16 cellular contexts compared by ENCODE assay signal in the genomic region with DNA sequence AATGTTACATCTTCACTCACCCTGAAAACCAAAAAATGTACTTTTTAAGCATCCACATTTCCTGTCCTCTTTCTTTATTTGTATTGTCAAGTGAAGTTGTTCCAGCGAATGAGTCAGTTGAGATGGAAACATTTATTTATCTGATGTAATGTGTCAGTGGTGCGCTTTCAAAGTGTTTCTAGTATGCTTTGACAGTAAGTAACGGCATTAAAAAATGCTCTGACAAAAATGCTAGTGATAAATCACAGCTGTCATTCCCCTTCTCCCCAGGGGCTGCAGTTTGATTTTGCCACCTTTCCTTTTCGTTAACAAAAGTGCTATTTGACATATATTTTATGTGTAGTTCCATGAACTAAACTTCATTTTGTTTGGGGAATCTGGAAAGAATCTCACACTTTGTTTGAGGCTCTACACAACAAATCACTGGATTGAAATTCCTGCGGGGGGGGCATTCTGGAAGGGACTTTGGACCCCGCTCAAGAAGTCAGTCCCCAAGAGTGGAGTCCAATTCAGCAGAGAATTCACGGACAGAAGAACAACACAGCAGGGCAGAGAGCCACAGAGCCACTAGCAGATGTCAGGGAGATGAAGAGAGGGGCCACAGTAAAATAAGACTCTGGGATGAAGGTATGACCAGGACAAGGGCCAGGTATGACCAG. TPM values are rescaled to one million over a fixed set of nuclear protein-coding genes. Genes with fewer than 3 reads are reported as not detected.
DNase-seq lines count a peak whose midpoint lies in the region; ATAC-seq and TF ChIP-seq lines count a peak whose summit lies in the region.
"Had no signal": no experiment of that assay in that cellular context is flagged by ENCODE, and none has a peak within 500 bp of the region (broad histone marks: within the 10 kb centered on the region; RNA-seq: fewer than 3 reads in every experiment).

No MANE protein-coding gene starts in this region.

- peak; percentile 55 to 72 for ATAC-seq in left cardiac atrium

- H3K36me3 ChIP-seq in breast epithelium (no peaks in the 10 kb centered on the region), smooth muscle cell (ENCODE audit: low read depth) (no peaks in the 10 kb centered on the region), MM.1S (replicated peaks; ENCODE audit: insufficient read depth, low read length) (no peaks in the 10 kb centered on the region)
- H3K36me3 ChIP-seq: ovary had no signal

- no peaks in the 10 kb centered on the region for H3K4me1 Mint-ChIP-seq in MCF 10A (ENCODE audit: insufficient read depth, unreplicated experiment)
- H3K4me1 Mint-ChIP-seq: activated B cell treated with CpG ODN at 0.5 μM for 24 hours had no signal

- POLR2A ChIA-PET in MCF 10A (lab: Yijun Ruan, JAX): no interaction called here

- intact Hi-C loops in MCF 10A (cut with micrococcal nuclease) (no loop called here), breast epithelium (cut with DNase I; ENCODE audit: low total_unique reads) (no loop called here), left cardiac atrium (cut with DNase I) (no loop called here)

- no peaks in the 10 kb centered on the region; the same call in 1 of the 2 replicates for H3K9me2 ChIP-seq in MM.1S (replicated peaks; ENCODE audit: insufficient read depth, low read length)

- H3F3A ChIP-seq in smooth muscle cell (ENCODE audit: low read depth) (no peaks in the 10 kb centered on the region), MM.1S (ENCODE audit: insufficient read depth, low read length) (no peaks in the 10 kb centered on the region)

- no peaks in the 10 kb centered on the region for H3K27me3 ChIP-seq in breast epithelium
- H3K27me3 ChIP-seq in smooth muscle cell (ENCODE audit: low read depth): no peaks in the 10 kb centered on the region
- no peaks in the 10 kb centered on the region for H3K27me3 ChIP-seq in MM.1S (replicated peaks; ENCODE audit: insufficient read depth, low read length)
- H3K27me3 ChIP-seq: ovary had no signal

- no peaks in the 10 kb centered on the region for H3K9me3 Mint-ChIP-seq in MCF 10A (ENCODE audit: unreplicated experiment)
- H3K9me3 Mint-ChIP-seq: activated B cell treated with CpG ODN at 0.5 μM for 24 hours, type B pancreatic cell had no signal

- H3K4me1 ChIP-seq in breast epithelium (no peaks in the 10 kb centered on the region), smooth muscle cell (ENCODE audit: low read depth) (no peaks in the 10 kb centered on the region), MM.1S (ENCODE audit: low read length) (no peaks in the 10 kb centered on the region)

- H3K4me3 ChIP-seq in breast epithelium (no peak overlapping the region), smooth muscle cell (peak overlapping the region; percentile 23), MM.1S (ENCODE audit: low read length) (no peak overlapping the region)
- H3K4me3 ChIP-seq: ovary had no signal

- H3K9ac ChIP-seq in smooth muscle cell (ENCODE audit: low read depth) (no peak overlapping the region), MM.1S (ENCODE audit: low read length) (no peak overlapping the region)

- H3K4me3 Mint-ChIP-seq in MCF 10A (ENCODE audit: unreplicated experiment): no peak overlapping the region
- H3K4me3 Mint-ChIP-seq: activated B cell treated with CpG ODN at 0.5 μM for 24 hours, type B pancreatic cell had no signal

- CTCF ChIA-PET in MCF 10A (lab: Yijun Ruan, JAX): interaction anchor here (0.9 kb wide), 1 partner anchor 9 kb away, joined by 4 read pairs; no protein-coding TSS in a partner anchor

- 63% methylated on average over 7 of the region's 7 CpGs for WGBS in smooth muscle cell (ENCODE audit: low lambda C conversion rate)

- no peaks in the 10 kb centered on the region for H4K20me1 ChIP-seq in smooth muscle cell (ENCODE audit: low read depth)
- H4K20me1 ChIP-seq in MM.1S (ENCODE audit: insufficient read depth, low read length): no peaks in the 10 kb centered on the region

- no TSS peak for BruUV-seq in MCF 10A (replicated peaks; lab: Mats Ljungman, UMichigan)

- H3K27ac ChIP-seq in breast epithelium (no peak overlapping the region), smooth muscle cell (ENCODE audit: low read depth) (no peak overlapping the region), MM.1S (ENCODE audit: low read length) (no peak overlapping the region)
- H3K27ac ChIP-seq: ovary had no signal

- H3K27me3 Mint-ChIP-seq in MCF 10A (ENCODE audit: insufficient read depth, unreplicated experiment): no peaks in the 10 kb centered on the region

- TF ChIP-seq CTCF in MCF 10A (IDR thresholded peaks at IDR 0.05; ENCODE audit: unreplicated experiment) (no peak), breast epithelium (IDR thresholded peaks at IDR 0.05) (no peak), smooth muscle cell (IDR thresholded peaks at IDR 0.05; ENCODE audit: borderline replicate concordance, insufficient read depth, poor library complexity, severe bottlenecking) (no peak), MM.1S (IDR thresholded peaks at IDR 0.05; ENCODE audit: low read length) (no peak)

- no peak for TF ChIP-seq POLR2A in breast epithelium (IDR thresholded peaks at IDR 0.05)

- H2AFZ ChIP-seq in smooth muscle cell (ENCODE audit: low read depth): no peak overlapping the region
- H2AFZ ChIP-seq in MM.1S (ENCODE audit: low read length): no peak overlapping the region

- no peaks in the 10 kb centered on the region for H3K36me3 Mint-ChIP-seq in MCF 10A (ENCODE audit: insufficient read depth, unreplicated experiment)
- H3K36me3 Mint-ChIP-seq: type B pancreatic cell had no signal

- H3K9me3 ChIP-seq in breast epithelium (no peaks in the 10 kb centered on the region), smooth muscle cell (replicated peaks; ENCODE audit: low read depth) (no peaks in the 10 kb centered on the region), MM.1S (replicated peaks; ENCODE audit: insufficient read depth, low read length) (no peaks in the 10 kb centered on the region)
- H3K9me3 ChIP-seq: ovary had no signal

- no peak overlapping the region for H3K27ac Mint-ChIP-seq in MCF 10A (ENCODE audit: low read depth, unreplicated experiment)
- H3K27ac Mint-ChIP-seq: activated B cell treated with CpG ODN at 0.5 μM for 24 hours, type B pancreatic cell had no signal

- no peaks in the 10 kb centered on the region for H3K79me2 ChIP-seq in smooth muscle cell (ENCODE audit: low read depth)
- H3K79me2 ChIP-seq in MM.1S (ENCODE audit: low read length): no peaks in the 10 kb centered on the region

- no peak overlapping the region for H3K4me2 ChIP-seq in smooth muscle cell
- no peak overlapping the region for H3K4me2 ChIP-seq in MM.1S (ENCODE audit: low read depth, low read length)

- DNase-seq in MCF 10A (ENCODE audit: unreplicated experiment): peak; percentile 7
- DNase-seq in breast epithelium (ENCODE audit: low spot score in 2 of 2): no peak
- peak; percentile 58 for DNase-seq in astrocyte of the hippocampus (ENCODE audit: low read depth, low spot score)
- no peak for DNase-seq in left cardiac atrium
- DNase-seq in smooth muscle cell (lab: John Stamatoyannopoulos, UW; ENCODE audit: unreplicated experiment): no peak
- no peak for DNase-seq in NCI-H2171 (lab: John Stamatoyannopoulos, UW)
- no peak for DNase-seq in activated CD4-positive, alpha-beta T cell treated with anti-CD3 and anti-CD28 coated beads, Interleukin-2, amount 50 U/mL, for 48 hours
- DNase-seq in MM.1S: no peak
- DNase-seq: 8988T; activated B cell treated with CpG ODN at 0.5 μM for 24 hours; amygdala; effector CD8-positive, alpha-beta T cell; mammary epithelial cell; ovary; stimulated activated CD8-positive, alpha-beta memory T cell treated with anti-CD3 and anti-CD28 coated beads, Interleukin-4, amount 100 ng/mL, for 48 hours had no signal

RNA-seq across cellular contexts. Expression of gene TBC1D19, which starts 7.6 kb away (rescaled TPM):
- total RNA-seq in MCF 10A (2022) (9.1 and 9.6 TPM in 2 replicates), breast epithelium (10 to 100 TPM; 14.9 to 27.2 (median 23.9) TPM), left cardiac atrium (1 to 10 TPM; 7.3 to 9.1 TPM), smooth muscle cell (33.8 and 47.8 TPM in 2 replicates)
- polyA plus RNA-seq in smooth muscle cell: 15.6 and 19.2 TPM in 2 replicates

Comparison
In these comparisons a context has a peak if more than half of its experiments do, and no peak if none do; other contexts are left out.
1. DNase-seq: peak in MCF 10A (single experiment) and astrocyte of the hippocampus (single experiment); none in breast epithelium (0 of 2), left cardiac atrium (single experiment), smooth muscle cell (single experiment), NCI-H2171 (single experiment), activated CD4-positive, alpha-beta T cell treated with anti-CD3 and anti-CD28 coated beads, Interleukin-2, amount 50 U/mL, for 48 hours (0 of 2) and MM.1S (single experiment).